Comparison of ENCODE assay signal across 13 cellular contexts in genomic region chr5:36422957-36423356, GRCh38.
A peak's percentile ranks its signal among the peaks of the same experiment; 100 is the strongest.
DNase-seq lines count a peak whose midpoint lies in the region; ATAC-seq, FAIRE-seq and TF ChIP-seq lines count a peak whose summit lies in the region.
"Had no signal": no experiment of that assay in that cellular context is flagged by ENCODE, and none has a peak within 500 bp of the region (broad histone marks: within the 10 kb centered on the region; RNA-seq: fewer than 3 reads in every experiment).

No MANE protein-coding gene starts in this region.

- no peaks in the 10 kb centered on the region for H3K27me3 ChIP-seq in BLaER1 treated with 17β-estradiol and CSF1 and Interleukin-3, amounts not matched to agents 10 nM and 100 nM
- H3K27me3 ChIP-seq in keratinocyte (ENCODE audit: control insufficient read depth, extremely low read depth, insufficient read depth, low read length) (no peaks in the 10 kb centered on the region), left lung (no peaks in the 10 kb centered on the region), Peyer's patch (no peaks in the 10 kb centered on the region)
- H3K27me3 ChIP-seq in effector memory CD4-positive, alpha-beta T cell (replicated peaks; ENCODE audit: control insufficient read depth, insufficient read depth, low read length, poor library complexity, severe bottlenecking): no peaks in the 10 kb centered on the region

- TF ChIP-seq CTCF in astrocyte of the spinal cord (IDR thresholded peaks at IDR 0.05; ENCODE audit: low read depth, low read length) (no peak), keratinocyte (optimal IDR thresholded peaks at IDR 0.05 in 1 of 3, IDR thresholded peaks at IDR 0.05 in 1 of 3, conservative IDR thresholded peaks at IDR 0.05 in 1 of 3; ENCODE audit: extremely low read depth in 1 of 3, insufficient read depth in 2 of 3, low read length in 3 of 3) (no peak), left lung (IDR thresholded peaks at IDR 0.05) (no peak), Peyer's patch (IDR thresholded peaks at IDR 0.05) (no peak)

- peaks cover 35 to 71% (median 60%) of the 10 kb centered on the region in 10 experiments for H3K4me1 ChIP-seq in BLaER1 treated with 17β-estradiol and CSF1 and Interleukin-3, amounts not matched to agents 10 nM and 100 nM
- peaks cover 17% of the 10 kb centered on the region for H3K4me1 ChIP-seq in keratinocyte (ENCODE audit: control insufficient read depth, extremely low read depth, insufficient read depth, low read length)
- H3K4me1 ChIP-seq in effector memory CD4-positive, alpha-beta T cell (ENCODE audit: control insufficient read depth, insufficient read depth, low read length, poor library complexity, severe bottlenecking): no peaks in the 10 kb centered on the region
- H3K4me1 ChIP-seq in left lung: no peaks in the 10 kb centered on the region
- H3K4me1 ChIP-seq in Peyer's patch: no peaks in the 10 kb centered on the region

- no peak for ATAC-seq in left lung

- peak overlapping the region; percentile 52 to 89 (median 75); a peak in 21 of 22 replicates for H3K4me2 ChIP-seq in BLaER1 treated with 17β-estradiol and CSF1 and Interleukin-3, amounts not matched to agents 10 nM and 100 nM
- H3K4me2 ChIP-seq in keratinocyte (ENCODE audit: control insufficient read depth, extremely low read depth, insufficient read depth, low read depth, low read length): no peak overlapping the region

- H3K9me1 ChIP-seq in keratinocyte (ENCODE audit: control insufficient read depth, extremely low read depth, insufficient read depth, low read length): no peaks in the 10 kb centered on the region

- no peak for FAIRE-seq in keratinocyte (lab: Jason Lieb, UNC)

- H4K20me1 ChIP-seq in BLaER1 treated with 17β-estradiol and CSF1 and Interleukin-3, amounts not matched to agents 10 nM and 100 nM: no peaks in the 10 kb centered on the region
- no peaks in the 10 kb centered on the region for H4K20me1 ChIP-seq in keratinocyte (ENCODE audit: control insufficient read depth, extremely low read depth, insufficient read depth, low read length)

- in situ Hi-C loops in astrocyte of the spinal cord (cut with HindIII; ENCODE audit: low sequenced_read_pairs): no loop called here

- peak overlapping the region in 7 of 11 experiments; percentile 23 to 76 (median 68); a peak in 13 of 22 replicates for H3K9ac ChIP-seq in BLaER1 treated with 17β-estradiol and CSF1 and Interleukin-3, amounts not matched to agents 10 nM and 100 nM
- H3K9ac ChIP-seq in keratinocyte (ENCODE audit: control insufficient read depth, extremely low read depth, insufficient read depth, low read length): no peak overlapping the region

- H3K79me2 ChIP-seq in keratinocyte (ENCODE audit: control insufficient read depth, insufficient read depth, low read length): no peaks in the 10 kb centered on the region

- peak overlapping the region in 2 of 10 experiments; percentile 14 to 16; a peak in 3 of 20 replicates for H3K4me3 ChIP-seq in BLaER1 treated with 17β-estradiol and CSF1 and Interleukin-3, amounts not matched to agents 10 nM and 100 nM
- no peak overlapping the region for H3K4me3 ChIP-seq in astrocyte of the spinal cord (ENCODE audit: low read depth, low read length)
- H3K4me3 ChIP-seq in keratinocyte (ENCODE audit: control insufficient read depth in 2 of 3, extremely low read depth in 1 of 3, insufficient read depth in 2 of 3, low read depth in 1 of 3, low read length in 3 of 3): no peak overlapping the region
- H3K4me3 ChIP-seq in effector memory CD4-positive, alpha-beta T cell (ENCODE audit: insufficient read depth, low read depth, low read length, poor library complexity, severe bottlenecking): no peak overlapping the region
- H3K4me3 ChIP-seq in left lung: no peak overlapping the region
- no peak overlapping the region for H3K4me3 ChIP-seq in Peyer's patch

- peaks cover 5 to 25% (median 15%) of the 10 kb centered on the region in 11 experiments; a peak in 18 of 22 replicates for H3K9me3 ChIP-seq in BLaER1 treated with 17β-estradiol and CSF1 and Interleukin-3, amounts not matched to agents 10 nM and 100 nM (replicated peaks in 1 of 11)
- H3K9me3 ChIP-seq in keratinocyte (ENCODE audit: control insufficient read depth, low read depth, low read length): no peaks in the 10 kb centered on the region
- no peaks in the 10 kb centered on the region for H3K9me3 ChIP-seq in effector memory CD4-positive, alpha-beta T cell (ENCODE audit: control insufficient read depth, low read length)
- H3K9me3 ChIP-seq in left lung: no peaks in the 10 kb centered on the region
- no peaks in the 10 kb centered on the region for H3K9me3 ChIP-seq in Peyer's patch

- peak overlapping the region in 9 of 11 experiments; percentile 21 to 83 (median 66); a peak in 18 of 22 replicates for H3K27ac ChIP-seq in BLaER1 treated with 17β-estradiol and CSF1 and Interleukin-3, amounts not matched to agents 10 nM and 100 nM
- H3K27ac ChIP-seq in keratinocyte (ENCODE audit: control insufficient read depth, insufficient read depth, low read length): no peak overlapping the region
- no peak overlapping the region for H3K27ac ChIP-seq in effector memory CD4-positive, alpha-beta T cell (ENCODE audit: insufficient read depth, low read length, poor library complexity, severe bottlenecking)
- H3K27ac ChIP-seq in left lung: no peak overlapping the region
- no peak overlapping the region for H3K27ac ChIP-seq in Peyer's patch

- H3K36me3 ChIP-seq in BLaER1 treated with 17β-estradiol and CSF1 and Interleukin-3, amounts not matched to agents 10 nM and 100 nM: no peaks in the 10 kb centered on the region
- H3K36me3 ChIP-seq in keratinocyte (ENCODE audit: control insufficient read depth in 2 of 2, extremely low read depth in 1 of 2, insufficient read depth in 2 of 2, low read length in 2 of 2) (no peaks in the 10 kb centered on the region), left lung (no peaks in the 10 kb centered on the region), Peyer's patch (no peaks in the 10 kb centered on the region)
- H3K36me3 ChIP-seq in effector memory CD4-positive, alpha-beta T cell (ENCODE audit: control insufficient read depth, insufficient read depth, low read length): no peaks in the 10 kb centered on the region

- DNase-seq in M059J (ENCODE audit: low read depth) (peak; percentile 91), astrocyte of the spinal cord (ENCODE audit: low read depth, low spot score) (peak; percentile 70), keratinocyte (ENCODE audit: low read depth, low spot score) (peak; percentile 36), NCI-H2029 (lab: John Stamatoyannopoulos, UW) (no peak), left lung (no peak), Peyer's patch (no peak)
- no peak for DNase-seq in effector memory CD4-positive, alpha-beta T cell
- DNase-seq: activated CD4-positive, alpha-beta memory T cell treated with anti-CD3 and anti-CD28 coated beads, Interleukin-2, amount 10 ng/mL, durations not matched to agents 7 days and 5 days; amniotic stem cell; cortex of kidney; KBM-7; NCI-H1417 had no signal

- intact Hi-C loops in left lung (cut with DNase I): no loop called here

- dilution Hi-C loops in keratinocyte (cut with MboI; ENCODE audit: extremely low pct_ligation_motif_present, low sequenced_read_pairs): no loop called here

- no peak for TF ChIP-seq POLR2A in Peyer's patch (IDR thresholded peaks at IDR 0.05)

- H2AFZ ChIP-seq in keratinocyte (ENCODE audit: control insufficient read depth, low read length): no peak overlapping the region

Comparison
In these comparisons a context has a peak if more than half of its experiments do, and no peak if none do; other contexts are left out.
1. H3K27ac ChIP-seq: peak in BLaER1 treated with 17β-estradiol and CSF1 and Interleukin-3, amounts not matched to agents 10 nM and 100 nM (9 of 11); none in keratinocyte (single experiment), effector memory CD4-positive, alpha-beta T cell (single experiment), left lung (0 of 2) and Peyer's patch (0 of 4).
2. DNase-seq: peak in M059J (single experiment), astrocyte of the spinal cord (single experiment) and keratinocyte (single experiment); none in NCI-H2029 (single experiment), effector memory CD4-positive, alpha-beta T cell (0 of 3), left lung (0 of 2) and Peyer's patch (0 of 3).